Comparison of ENCODE assay signal across 12 cellular contexts in the genomic region with DNA sequence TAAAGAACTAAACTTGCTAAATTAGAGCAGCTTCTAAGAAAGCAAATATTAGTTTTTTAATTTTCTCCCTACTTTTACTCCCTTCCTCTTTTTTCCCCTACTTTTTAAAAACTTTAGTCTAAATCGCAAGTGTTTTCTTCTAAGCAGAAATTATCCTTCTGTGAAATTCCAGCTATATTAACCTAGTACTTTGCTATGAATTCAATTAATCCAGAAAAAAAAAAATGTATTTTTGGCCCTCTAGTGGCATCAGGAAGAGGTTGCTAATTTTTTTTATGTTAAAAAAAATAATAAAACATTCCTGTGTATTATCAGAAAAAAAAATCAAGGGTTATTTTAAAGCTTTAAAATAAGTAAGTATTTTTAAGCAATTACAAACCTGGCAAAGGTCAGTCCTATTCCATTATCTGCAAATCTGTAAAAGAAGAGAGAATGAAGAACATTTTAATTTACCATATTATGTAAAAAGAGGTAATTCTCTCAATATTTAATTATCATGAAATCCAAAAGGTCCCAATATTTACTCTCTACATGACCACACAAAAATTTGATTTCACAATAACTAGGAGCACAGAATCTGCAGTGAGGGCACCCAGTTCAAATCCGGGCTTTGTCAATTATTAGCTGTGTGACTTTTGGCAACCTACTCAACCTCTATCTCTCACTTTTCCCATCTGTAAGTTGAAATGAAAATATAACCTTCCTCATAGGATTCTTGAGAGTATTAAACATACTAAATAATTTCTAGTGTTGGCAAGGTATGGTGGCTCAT. TPM values are rescaled to one million over a fixed set of nuclear protein-coding genes. Genes with fewer than 3 reads are reported as not detected.
DNase-seq lines count a peak whose midpoint lies in the region; ATAC-seq and TF ChIP-seq lines count a peak whose summit lies in the region.
"Had no signal": no experiment of that assay in that cellular context is flagged by ENCODE, and none has a peak within 500 bp of the region (broad histone marks: within the 10 kb centered on the region; RNA-seq: fewer than 3 reads in every experiment).

No MANE protein-coding gene starts in this region.

- H3K18ac ChIP-seq in mesendoderm (ENCODE audit: low read length) = no peak overlapping the region

- no peak overlapping the region for H3K23ac ChIP-seq in mesendoderm (ENCODE audit: low read length)

- no peak overlapping the region for H2BK15ac ChIP-seq in mesendoderm (replicated peaks; ENCODE audit: low read depth)

- no peaks in the 10 kb centered on the region for H3K79me1 ChIP-seq in mesendoderm (ENCODE audit: low read length)

- DNase-seq in NCI-H446 treated with DMSO at 0.1 percent for 48 hours (lab: John Stamatoyannopoulos, UW) (peak; percentile 9), NCI-H446 (lab: John Stamatoyannopoulos, UW) (no peak), SK-MEL-5 (ENCODE audit: low read depth, low spot score) (peak; percentile 32), fibroblast of mammary gland (ENCODE audit: low read depth) (peak; percentile 19), thyroid gland (no peak), mesendoderm (no peak)
- DNase-seq: effector CD8-positive, alpha-beta T cell; naive B cell; NCI-H526 had no signal

- H2BK120ac ChIP-seq in mesendoderm (ENCODE audit: low read depth, low read length) = no peak overlapping the region

- H2BK5ac ChIP-seq in mesendoderm (ENCODE audit: low read length) = no peak overlapping the region

- WGBS in thyroid gland, 2 donors = 91 to 95% methylated on average over 2 of the region's 2 CpGs
- WGBS in mesendoderm (ENCODE audit: extremely low coverage, insufficient coverage, low lambda C conversion rate) = 100% methylated on average over 1 of the region's 2 CpGs

- H4K5ac ChIP-seq in mesendoderm (ENCODE audit: low read length) = no peak overlapping the region

- no peak overlapping the region for H2AK5ac ChIP-seq in mesendoderm (ENCODE audit: low read length)

- H3K56ac ChIP-seq in mesendoderm (ENCODE audit: low read length) = no peak overlapping the region

- no peaks in the 10 kb centered on the region for H3K9me3 ChIP-seq in thyroid gland
- H3K9me3 ChIP-seq: BLaER1 had no signal

- H3K79me2 ChIP-seq in mesendoderm (ENCODE audit: control insufficient read depth, insufficient read depth, low read length) = no peaks in the 10 kb centered on the region

- H3K4ac ChIP-seq in mesendoderm (ENCODE audit: low read depth, low read length) = no peak overlapping the region

- H3K4me2 ChIP-seq in mesendoderm (ENCODE audit: low read length) = no peak overlapping the region
- H3K4me2 ChIP-seq: BLaER1 had no signal

- H3K27ac ChIP-seq in thyroid gland (no peak overlapping the region), mesendoderm (ENCODE audit: low read depth, low read length) (no peak overlapping the region)
- H3K27ac ChIP-seq: BLaER1 had no signal

- peak; percentile 53 for TF ChIP-seq CTCF in fibroblast of mammary gland (conservative IDR thresholded peaks at IDR 0.05; ENCODE audit: control insufficient read depth, insufficient read depth, low read depth, low read length)
- peak in 4 of 6 experiments; percentile 27 to 54 (median 40) for TF ChIP-seq CTCF in thyroid gland (IDR thresholded peaks at IDR 0.05)

- H3K4me1 ChIP-seq in thyroid gland = peaks cover 0 to 4% of the 10 kb centered on the region in 2 donors
- H3K4me1 ChIP-seq in mesendoderm (ENCODE audit: control insufficient read depth, low read depth, low read length) = no peaks in the 10 kb centered on the region
- H3K4me1 ChIP-seq: BLaER1 had no signal

- in situ Hi-C loops in SK-MEL-5 (cut with HindIII; ENCODE audit: low pct_unique_long_range_greater_than_20kb, low sequenced_read_pairs) = no loop called here

- H4K8ac ChIP-seq in mesendoderm (ENCODE audit: low read depth, low read length) = no peak overlapping the region

- intact Hi-C loops in thyroid gland (cut with DNase I) = loop anchor here (10.0 kb wide), 1 partner anchor 58 kb away; no protein-coding TSS in a partner anchor

- no peak for TF ChIP-seq POLR2A in thyroid gland (IDR thresholded peaks at IDR 0.05)

- ATAC-seq in GM18907 (IDR thresholded peaks at IDR 0.05; ENCODE audit: unreplicated experiment) = no peak
- ATAC-seq in HG02610 (IDR thresholded peaks at IDR 0.05; ENCODE audit: unreplicated experiment) = no peak

- peaks cover 7 to 23% of the 10 kb centered on the region in 2 donors for H3K36me3 ChIP-seq in thyroid gland
- H3K36me3 ChIP-seq in mesendoderm (ENCODE audit: control insufficient read depth, insufficient read depth, low read length) = peaks cover 1% of the 10 kb centered on the region

- no peak overlapping the region for H3K4me3 ChIP-seq in fibroblast of mammary gland (ENCODE audit: control insufficient read depth, low read depth, low read length)
- H3K4me3 ChIP-seq in thyroid gland (replicated peaks in 1 of 3) = no peak overlapping the region
- H3K4me3 ChIP-seq in mesendoderm (ENCODE audit: low read length) = no peak overlapping the region
- H3K4me3 ChIP-seq: BLaER1 had no signal

- H3K9ac ChIP-seq in mesendoderm (ENCODE audit: low read length) = no peak overlapping the region
- H3K9ac ChIP-seq: BLaER1 had no signal

- H3K27me3 ChIP-seq in thyroid gland (no peaks in the 10 kb centered on the region), mesendoderm (ENCODE audit: insufficient read depth, low read length, poor library complexity) (no peaks in the 10 kb centered on the region)
- H3K27me3 ChIP-seq: BLaER1 had no signal

RNA-seq across cellular contexts. Expression of gene CEMIP2, which starts 52.0 kb away (rescaled TPM):
- 98.8 and 100 TPM in 2 replicates for total RNA-seq in SK-MEL-5 (2014; rRNA removed; shearing (Covaris generic))
- 356 and 366 TPM in 2 replicates for polyA plus RNA-seq in SK-MEL-5 (2015; cell fraction: cytosol; rRNA removed)
- polyA plus RNA-seq in SK-MEL-5 (2015; cell fraction: nucleus; rRNA removed) = 138 and 145 TPM in 2 replicates
- total RNA-seq in thyroid gland = 100 to 1,000 TPM in 1 of 4 donors, 10 to 100 TPM in 3; 29.6 to 111 (median 34.0) TPM
- 48.1 TPM for polyA plus RNA-seq in mesendoderm (2013, experiment 1 of 2)
- 48.6 TPM for polyA plus RNA-seq in mesendoderm (2013, experiment 2 of 2)

Comparison
In these comparisons a context has a peak if more than half of its experiments do, and no peak if none do; other contexts are left out.
1. DNase-seq: peak in NCI-H446 treated with DMSO at 0.1 percent for 48 hours (single experiment), SK-MEL-5 (single experiment) and fibroblast of mammary gland (single experiment); none in NCI-H446 (0 of 2), thyroid gland (0 of 2) and mesendoderm (single experiment).